ENCODE assay signal across 8 cellular contexts in the genomic region with DNA sequence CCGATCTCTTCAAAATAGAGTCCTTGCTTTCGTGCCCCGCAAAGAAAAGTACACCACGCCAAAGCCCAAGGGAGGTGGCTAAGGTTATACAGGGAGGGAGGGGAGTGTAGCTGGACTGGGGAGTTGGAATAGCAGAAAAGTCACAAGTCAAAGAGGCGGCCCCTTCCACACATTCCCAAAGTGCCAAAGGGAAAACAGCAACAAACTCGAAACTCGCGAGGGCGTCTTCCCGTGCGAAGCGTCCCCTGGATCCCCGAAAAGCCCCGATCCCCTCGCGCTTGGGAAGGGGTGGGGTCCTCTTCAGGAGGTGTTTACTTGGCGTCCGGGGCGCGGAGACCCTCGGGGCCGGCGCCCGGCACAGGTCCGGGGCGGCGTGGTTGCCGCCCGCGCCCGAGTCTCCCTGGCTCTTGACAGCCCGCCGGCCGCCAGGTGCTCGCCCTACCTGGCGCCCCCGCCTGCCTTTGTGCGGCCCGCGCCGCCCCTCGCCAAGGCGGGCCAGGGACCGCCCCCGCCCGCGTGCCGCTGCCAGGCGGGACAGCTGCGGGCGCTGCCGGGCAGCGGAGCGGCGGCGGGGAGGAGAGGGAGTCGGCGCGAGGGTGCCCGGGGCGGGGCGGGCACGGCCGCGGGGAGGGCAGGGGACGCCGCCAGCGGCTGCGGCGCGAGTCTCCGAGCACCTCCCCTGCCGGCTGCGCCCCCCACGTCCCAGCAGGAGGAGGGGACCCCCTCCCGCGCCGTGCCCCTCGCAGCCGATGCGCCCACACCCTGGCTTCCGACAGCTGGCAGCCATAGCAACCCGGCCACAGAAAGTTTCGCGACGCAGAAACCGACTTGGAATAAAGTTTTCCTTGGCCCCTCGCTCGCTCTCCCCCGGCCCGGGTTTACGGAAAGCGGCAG. TPM values are rescaled to one million over a fixed set of nuclear protein-coding genes. Genes with fewer than 3 reads are reported as not detected.
DNase-seq lines count a peak whose midpoint lies in the region; ATAC-seq and TF ChIP-seq lines count a peak whose summit lies in the region.

No MANE protein-coding gene starts in this region.

- H3K4me3 Mint-ChIP-seq in IgD-negative memory B cell: peak overlapping the region; percentile 97 to 100 (median 99)

- H3K9me3 ChIP-seq in left ventricle myocardium inferior (replicated peaks): no peaks in the 10 kb centered on the region

- H3K4me1 ChIP-seq in left ventricle myocardium inferior: peaks cover 47% of the 10 kb centered on the region

- no peaks in the 10 kb centered on the region for H3K9me3 Mint-ChIP-seq in IgD-negative memory B cell

- no peaks in the 10 kb centered on the region for H3K36me3 ChIP-seq in left ventricle myocardium inferior

- peak; percentile 25 for ATAC-seq in GM19351 (IDR thresholded peaks at IDR 0.05; ENCODE audit: unreplicated experiment)
- no peak for ATAC-seq in GM18520 (IDR thresholded peaks at IDR 0.05; ENCODE audit: unreplicated experiment)

- H3K36me3 Mint-ChIP-seq in IgD-negative memory B cell: no peaks in the 10 kb centered on the region

- no peak for TF ChIP-seq CTCF in left ventricle myocardium inferior (IDR thresholded peaks at IDR 0.05; ENCODE audit: borderline replicate concordance)

- peak overlapping the region; percentile 98 for H3K4me3 ChIP-seq in left ventricle myocardium inferior

- peak overlapping the region; percentile 86 to 99 (median 93) for H3K27ac Mint-ChIP-seq in IgD-negative memory B cell

- intact Hi-C loops in left ventricle myocardium inferior (cut with micrococcal nuclease) (loop anchor here (10.0 kb wide), 1 partner anchor 127 kb away; no protein-coding TSS in a partner anchor), posterior vena cava (cut with DNase I) (loop anchor here in 1 of 2 donors (10.0 kb wide), 1 partner anchor 57 kb away; no protein-coding TSS in a partner anchor)

- peaks cover 8% of the 10 kb centered on the region for H3K27me3 Mint-ChIP-seq in IgD-negative memory B cell

- H3K27ac ChIP-seq in left ventricle myocardium inferior (replicated peaks): peak overlapping the region; percentile 97

- H3K4me1 Mint-ChIP-seq in IgD-negative memory B cell: peaks cover 16 to 57% (median 32%) of the 10 kb centered on the region in 3 donors

- DNase-seq in CD1c-positive myeloid dendritic cell (ENCODE audit: extremely low spot score): peak; percentile 54
- DNase-seq in activated gamma-delta T cell treated with anti-CD3 and anti-CD28 coated beads, Interleukin-2, amount 50 U/mL, for 16 hours (ENCODE audit: low read depth): peak; percentile 4
- peak; percentile 22 for DNase-seq in left ventricle myocardium inferior
- DNase-seq in posterior vena cava (ENCODE audit: low spot score): peak; percentile 83
- no peak for DNase-seq in HCEC 1CT

- H3K27me3 ChIP-seq in left ventricle myocardium inferior (ENCODE audit: low read depth): no peaks in the 10 kb centered on the region

RNA-seq across cellular contexts. Expression of a gene that starts 1.0 kb away (rescaled TPM):
- polyA plus RNA-seq in IgD-negative memory B cell: 27.4 TPM
- 23.6 TPM for total RNA-seq in left ventricle myocardium inferior
- total RNA-seq in posterior vena cava: 100 to 1,000 TPM; 113 to 193 TPM
